ENCODE assay signal across 15 cellular contexts in the genomic region with DNA sequence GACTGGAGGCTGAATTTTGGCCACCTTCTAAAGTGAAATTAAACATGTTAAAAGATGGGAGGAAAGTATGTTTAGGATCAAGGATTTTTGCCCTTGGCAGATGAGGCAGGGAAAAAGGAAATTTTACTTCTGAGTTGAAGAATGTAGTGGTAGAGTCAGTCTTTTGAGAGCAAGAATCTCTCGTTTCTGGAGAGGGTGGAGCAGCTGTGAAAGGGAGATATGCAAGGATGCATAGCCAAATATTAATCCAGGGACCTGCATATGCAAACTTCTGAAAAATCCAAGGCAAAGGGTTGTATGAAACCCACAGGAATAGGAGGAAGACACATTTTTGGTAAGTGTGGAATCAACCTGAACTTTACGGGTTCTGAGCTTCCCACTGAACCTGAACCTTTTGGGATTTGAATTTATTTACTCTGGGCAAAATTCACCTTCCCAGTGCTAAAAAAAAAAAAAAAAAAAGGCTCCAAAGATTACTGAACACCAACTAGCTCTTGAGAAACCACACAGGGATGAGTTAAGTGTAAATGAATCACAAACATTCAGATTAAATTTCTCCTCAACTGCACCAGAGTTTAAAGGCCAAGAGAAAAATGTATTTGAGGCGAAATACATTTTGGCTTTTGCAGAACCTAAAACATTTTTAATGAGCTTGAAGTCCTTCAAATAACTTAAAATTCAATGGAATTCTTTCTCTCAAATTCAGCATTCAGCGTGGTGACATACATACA.
A peak's percentile ranks its signal among the peaks of the same experiment; 100 is the strongest.
DNase-seq lines count a peak whose midpoint lies in the region; ATAC-seq and TF ChIP-seq lines count a peak whose summit lies in the region.
"Had no signal": no experiment of that assay in that cellular context is flagged by ENCODE, and none has a peak within 500 bp of the region (broad histone marks: within the 10 kb centered on the region; RNA-seq: fewer than 3 reads in every experiment).

No MANE protein-coding gene starts in this region.

- H3K27ac ChIP-seq in breast epithelium (no peak overlapping the region), psoas muscle (no peak overlapping the region)
- H3K27ac ChIP-seq: C4-2B, thyroid gland had no signal

- TF ChIP-seq POLR2A in breast epithelium (IDR thresholded peaks at IDR 0.05): no peak

- H3K4me3 ChIP-seq in breast epithelium (no peak overlapping the region), psoas muscle (no peak overlapping the region)
- H3K4me3 ChIP-seq: thyroid gland had no signal

- intact Hi-C loops in MCF 10A (cut with micrococcal nuclease): no loop called here
- intact Hi-C loops in breast epithelium (cut with DNase I; ENCODE audit: low total_unique reads): no loop called here
- intact Hi-C loops in psoas muscle (cut with DNase I): no loop called here

- H3K9me3 Mint-ChIP-seq in MCF 10A (ENCODE audit: unreplicated experiment): no peaks in the 10 kb centered on the region

- H3K27me3 ChIP-seq in breast epithelium (no peaks in the 10 kb centered on the region), psoas muscle (ENCODE audit: insufficient read depth in 3 of 3, low read length in 2 of 3) (no peaks in the 10 kb centered on the region)
- H3K27me3 ChIP-seq: thyroid gland had no signal

- no peak for ATAC-seq in psoas muscle
- ATAC-seq in GM19467 (IDR thresholded peaks at IDR 0.05; ENCODE audit: unreplicated experiment): no peak
- no peak for ATAC-seq in GM21723 (IDR thresholded peaks at IDR 0.05; ENCODE audit: unreplicated experiment)

- H3K4me3 Mint-ChIP-seq in MCF 10A (ENCODE audit: unreplicated experiment): peak overlapping the region; percentile 22

- TF ChIP-seq CTCF in MCF 10A (IDR thresholded peaks at IDR 0.05; ENCODE audit: unreplicated experiment): no peak
- TF ChIP-seq CTCF in breast epithelium (IDR thresholded peaks at IDR 0.05): no peak
- no peak for TF ChIP-seq CTCF in psoas muscle (IDR thresholded peaks at IDR 0.05)

- 81 to 83% (median 81%) methylated on average over 4 of the region's 4 CpGs for WGBS in psoas muscle, 3 donors

- CTCF ChIA-PET in MCF 10A (lab: Yijun Ruan, JAX): interaction anchor here (0.6 to 1.8 kb wide), 5 partner anchors 26 to 120 kb away, joined by 3 to 7 read pairs (median 3); no protein-coding TSS in a partner anchor

- BruUV-seq in MCF 10A (replicated peaks; lab: Mats Ljungman, UMichigan): no TSS peak

- no peaks in the 10 kb centered on the region for H3K27me3 Mint-ChIP-seq in MCF 10A (ENCODE audit: insufficient read depth, unreplicated experiment)

- H3K9me3 ChIP-seq in breast epithelium (no peaks in the 10 kb centered on the region), psoas muscle (no peaks in the 10 kb centered on the region)
- H3K9me3 ChIP-seq: thyroid gland had no signal

- H3K36me3 Mint-ChIP-seq in MCF 10A (ENCODE audit: insufficient read depth, unreplicated experiment): no peaks in the 10 kb centered on the region

- peak; percentile 48 for DNase-seq in MCF 10A (ENCODE audit: unreplicated experiment)
- no peak for DNase-seq in breast epithelium (ENCODE audit: low spot score in 2 of 2)
- DNase-seq in astrocyte of the hippocampus (ENCODE audit: low read depth, low spot score): peak; percentile 49
- peak; percentile 74 for DNase-seq in iris pigment epithelial cell (ENCODE audit: low read depth)
- no peak for DNase-seq in psoas muscle
- DNase-seq in NCI-H82 treated with DMSO at 0.1 percent for 48 hours (lab: John Stamatoyannopoulos, UW; ENCODE audit: unreplicated experiment): no peak
- DNase-seq: 8988T, DMS153, NCI-H510A treated with DMSO at 0.1 percent for 48 hours, T-helper 2 cell, thyroid gland had no signal

- H3K36me3 ChIP-seq in breast epithelium (no peaks in the 10 kb centered on the region), psoas muscle (ENCODE audit: insufficient read depth in 1 of 2, low read depth in 1 of 2) (no peaks in the 10 kb centered on the region)
- H3K36me3 ChIP-seq: thyroid gland had no signal

- H3K27ac Mint-ChIP-seq in MCF 10A (ENCODE audit: low read depth, unreplicated experiment): peak overlapping the region; percentile 92
- H3K27ac Mint-ChIP-seq: progenitor cell of endocrine pancreas had no signal

- peaks cover 52% of the 10 kb centered on the region for H3K4me1 Mint-ChIP-seq in MCF 10A (ENCODE audit: insufficient read depth, unreplicated experiment)

- POLR2A ChIA-PET in MCF 10A (lab: Yijun Ruan, JAX): interaction anchor here (0.6 to 3.2 kb wide), 11 partner anchors 10 to 936 kb away, joined by 3 to 9 read pairs (median 4); no protein-coding TSS in a partner anchor

- H3K4me1 ChIP-seq in breast epithelium (no peaks in the 10 kb centered on the region), psoas muscle (no peaks in the 10 kb centered on the region)

Comparison
In these comparisons a context has a peak if more than half of its experiments do, and no peak if none do; other contexts are left out.
1. DNase-seq: peak in MCF 10A (single experiment), astrocyte of the hippocampus (single experiment) and iris pigment epithelial cell (single experiment); none in breast epithelium (0 of 2), psoas muscle (0 of 2) and NCI-H82 treated with DMSO at 0.1 percent for 48 hours (single experiment).